2 cellular contexts compared by ENCODE assay signal in genomic region chr2:218983971-218984238, GRCh38.
TF ChIP-seq lines count a peak whose summit lies in the region.

No MANE protein-coding gene starts in this region.

TF ChIP-seq in GM23338, 12 proteins besides CTCF, POLR2A, EP300 and RAD21:
- TF ChIP-seq POLR2AphosphoS5 (IDR thresholded peaks at IDR 0.05; ENCODE audit: low read depth) (no peak), CREB1 (CRISPR knock-in tag; IDR thresholded peaks at IDR 0.05; ENCODE audit: low read depth) (no peak), ZNF462 (CRISPR knock-in tag; IDR thresholded peaks at IDR 0.05) (no peak), ETS1 (IDR thresholded peaks at IDR 0.05) (no peak), NANOG (IDR thresholded peaks at IDR 0.05; ENCODE audit: borderline replicate concordance) (no peak), JUNB (IDR thresholded peaks at IDR 0.05; ENCODE audit: unreplicated experiment) (no peak), EZH2 (IDR thresholded peaks at IDR 0.05; ENCODE audit: low read depth, unreplicated experiment) (no peak), STAT1 (IDR thresholded peaks at IDR 0.05; ENCODE audit: unreplicated experiment) (no peak), EZH2phosphoT487 (IDR thresholded peaks at IDR 0.05; ENCODE audit: unreplicated experiment) (no peak), ZNF114 (CRISPR knock-in tag; IDR thresholded peaks at IDR 0.05) (no peak), REST (IDR thresholded peaks at IDR 0.05; ENCODE audit: unreplicated experiment) (no peak), ZNF331 (CRISPR knock-in tag; IDR thresholded peaks at IDR 0.05; ENCODE audit: low read depth) (no peak)

TF ChIP-seq in H1, 55 proteins besides CTCF, POLR2A, EP300 and RAD21:
- no peak for TF ChIP-seq POU5F1 (IDR thresholded peaks at IDR 0.05; ENCODE audit: low read depth, low read length)
- peak; percentile 81 for TF ChIP-seq RNF2 (IDR thresholded peaks at IDR 0.05; ENCODE audit: borderline replicate concordance, low read depth, low read length, missing control alignments, poor library complexity, severe bottlenecking)
- no peak for TF ChIP-seq BACH1 (IDR thresholded peaks at IDR 0.05; ENCODE audit: low read length)
- TF ChIP-seq CHD1 (IDR thresholded peaks at IDR 0.05; ENCODE audit: low read depth, low read length): no peak
- no peak for TF ChIP-seq PHF8 (conservative IDR thresholded peaks at IDR 0.05; ENCODE audit: low read depth, low read length)
TF ChIP-seq in H1: peak in this region for 1.
